ENCODE assay signal across 8 cellular contexts in the genomic region with DNA sequence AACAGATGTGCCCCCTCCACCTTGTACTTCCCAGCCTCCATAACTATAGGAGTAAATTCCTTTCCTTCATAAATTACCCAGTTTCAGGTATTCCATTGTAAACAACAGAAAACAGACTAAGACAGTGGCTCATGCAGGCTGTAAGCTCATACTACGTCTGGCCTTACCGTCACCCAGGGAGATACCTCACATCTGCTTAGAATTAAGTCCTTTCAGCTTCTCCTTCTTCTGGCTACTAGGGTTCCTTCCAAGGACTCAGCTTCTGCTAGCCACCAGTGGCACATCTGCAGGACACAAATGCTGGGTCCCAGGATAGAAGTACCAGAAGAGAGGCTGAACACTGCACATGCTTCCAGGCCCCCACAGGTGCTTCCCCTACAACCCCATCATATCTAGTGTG.
"Had no signal": no experiment of that assay in that cellular context is flagged by ENCODE, and none has a peak within 500 bp of the region (broad histone marks: within the 10 kb centered on the region; RNA-seq: fewer than 3 reads in every experiment).

No MANE protein-coding gene starts in this region.

- H3K9me3 ChIP-seq: HAP-1 had no signal

- FAIRE-seq: HepG2, K562 had no signal

- H3K4me3 ChIP-seq: GM23248, HAP-1, K562 had no signal

- H3K36me3 ChIP-seq: HAP-1 had no signal

- DNase-seq: GM23248, GOT3, H7, HFFc6 had no signal

- H3K27ac ChIP-seq: GM23248, HL-60 had no signal

- H2AFZ ChIP-seq: GM23248 had no signal

- H3K9ac ChIP-seq: GM23248 had no signal

- H3K27ac Mint-ChIP-seq: HFFc6 had no signal

- H3K4me3 Mint-ChIP-seq: HFFc6 had no signal
